8 cellular contexts compared by ENCODE assay signal in the genomic region with DNA sequence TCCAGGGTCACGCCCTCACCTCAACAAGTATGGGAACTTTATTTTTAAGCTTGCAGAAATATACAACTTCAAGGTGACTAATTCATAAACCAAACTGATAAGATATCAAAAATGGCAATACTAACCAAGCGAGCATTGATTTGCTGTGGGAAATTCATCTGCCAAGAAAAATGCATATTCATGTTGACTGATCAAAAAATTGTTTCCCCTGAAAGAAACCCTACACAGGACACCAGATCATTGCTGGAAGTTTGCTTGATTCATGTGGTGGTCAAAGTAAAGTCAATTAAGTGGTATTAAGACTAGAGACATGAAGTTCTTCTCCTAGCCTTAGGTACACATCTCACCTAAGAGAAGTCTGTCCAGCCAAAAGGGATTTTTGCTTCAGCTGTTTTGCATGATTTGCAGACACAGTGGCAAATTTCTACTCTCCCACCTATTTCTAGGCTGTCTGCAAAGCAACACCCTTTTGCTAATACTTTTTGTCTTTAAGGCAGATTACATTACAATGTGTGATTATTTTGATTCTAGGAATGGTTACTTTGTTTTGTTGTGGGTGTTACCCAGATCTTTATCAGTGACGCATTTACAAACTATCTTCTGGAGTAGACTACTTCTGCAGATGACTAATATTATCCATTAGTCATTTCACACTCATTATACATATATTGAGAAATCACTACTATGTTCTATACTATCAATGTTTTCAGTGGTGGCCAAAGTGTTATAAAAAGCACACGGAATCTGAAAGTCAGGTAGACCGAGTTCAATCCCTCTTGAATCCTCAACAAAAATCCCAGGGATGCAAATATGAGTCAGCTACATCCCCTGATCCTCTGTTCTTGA. TPM values are rescaled to one million over a fixed set of nuclear protein-coding genes. Genes with fewer than 3 reads are reported as not detected.
DNase-seq lines count a peak whose midpoint lies in the region; ATAC-seq and TF ChIP-seq lines count a peak whose summit lies in the region.

No MANE protein-coding gene starts in this region.

- ATAC-seq in GM19324 (IDR thresholded peaks at IDR 0.05; ENCODE audit: low FRiP score, unreplicated experiment) = peak; percentile 65
- peak; percentile 90 for ATAC-seq in HG03175 (IDR thresholded peaks at IDR 0.05; ENCODE audit: unreplicated experiment)
- ATAC-seq in natural killer cell = peak; percentile 83 to 87 (median 85)

- H3K27me3 Mint-ChIP-seq in activated T-helper 1 cell treated with anti-CD3 and anti-CD28 coated beads, Interleukin-12 subunit alpha, Interleukin-12 subunit beta, Interleukin-2, Interleukin-4 antibody, amounts not matched to agents 30 ng/mL and 10 ng/mL and 1 ng/mL, durations not matched to agents 14 hours and 24 hours and 36 hours (ENCODE audit: insufficient read depth) = no peaks in the 10 kb centered on the region
- no peaks in the 10 kb centered on the region for H3K27me3 Mint-ChIP-seq in natural killer cell (ENCODE audit: low read depth in 2 of 2)

- H3K4me3 Mint-ChIP-seq in activated T-helper 1 cell treated with anti-CD3 and anti-CD28 coated beads, Interleukin-12 subunit alpha, Interleukin-12 subunit beta, Interleukin-2, Interleukin-4 antibody, amounts not matched to agents 30 ng/mL and 10 ng/mL and 1 ng/mL, durations not matched to agents 14 hours and 24 hours and 36 hours = peak overlapping the region; percentile 86
- H3K4me3 Mint-ChIP-seq in natural killer cell = peak overlapping the region; percentile 82

- peaks cover 34% of the 10 kb centered on the region for H3K9me3 Mint-ChIP-seq in activated T-helper 1 cell treated with anti-CD3 and anti-CD28 coated beads, Interleukin-12 subunit alpha, Interleukin-12 subunit beta, Interleukin-2, Interleukin-4 antibody, amounts not matched to agents 30 ng/mL and 10 ng/mL and 1 ng/mL, durations not matched to agents 14 hours and 24 hours and 36 hours
- H3K9me3 Mint-ChIP-seq in natural killer cell = peaks cover 3 to 4% of the 10 kb centered on the region in 2 donors

- CTCF ChIA-PET in HEK293T (lab: Yijun Ruan, JAX) = no interaction called here

- H3K27ac Mint-ChIP-seq in activated T-helper 1 cell treated with anti-CD3 and anti-CD28 coated beads, Interleukin-12 subunit alpha, Interleukin-12 subunit beta, Interleukin-2, Interleukin-4 antibody, amounts not matched to agents 30 ng/mL and 10 ng/mL and 1 ng/mL, durations not matched to agents 14 hours and 24 hours and 36 hours = peak overlapping the region; percentile 99
- peak overlapping the region; percentile 93 to 95 for H3K27ac Mint-ChIP-seq in natural killer cell

- intact Hi-C loops in activated T-helper 1 cell treated with anti-CD3 and anti-CD28 coated beads, Interleukin-12 subunit alpha, Interleukin-12 subunit beta, Interleukin-2, Interleukin-4 antibody, amounts not matched to agents 30 ng/mL and 10 ng/mL and 1 ng/mL, durations not matched to agents 14 hours and 24 hours and 36 hours (cut with micrococcal nuclease) = loop anchor here (1.0 kb wide), 8 partner anchors 9 to 205 kb away; partner anchors contain the start of gene SAMSN1
- intact Hi-C loops in natural killer cell (cut with micrococcal nuclease) = loop anchor here (1.0 to 10.0 kb wide), 5 partner anchors 9 to 1201 kb away; partner anchors contain the start of genes HSPA13 and SAMSN1

- POLR2A ChIA-PET in HEK293T (lab: Yijun Ruan, JAX) = no interaction called here

- DNase-seq in CD1c-positive myeloid dendritic cell (ENCODE audit: extremely low spot score) (peak; percentile 86), natural killer cell (no peak), HEK293T (ENCODE audit: extremely low spot score) (no peak), NCI-H2171 treated with DMSO at 0.1 percent for 48 hours (lab: John Stamatoyannopoulos, UW) (no peak), SKM-1 (lab: John Stamatoyannopoulos, UW; ENCODE audit: unreplicated experiment) (no peak)
- peak; percentile 22 for DNase-seq in activated T-helper 1 cell treated with anti-CD3 and anti-CD28 coated beads, Interleukin-12 subunit alpha, Interleukin-12 subunit beta, Interleukin-2, Interleukin-4 antibody, amounts not matched to agents 30 ng/mL and 10 ng/mL and 1 ng/mL, durations not matched to agents 14 hours and 24 hours and 36 hours (ENCODE audit: low spot score)

- H3K36me3 Mint-ChIP-seq in activated T-helper 1 cell treated with anti-CD3 and anti-CD28 coated beads, Interleukin-12 subunit alpha, Interleukin-12 subunit beta, Interleukin-2, Interleukin-4 antibody, amounts not matched to agents 30 ng/mL and 10 ng/mL and 1 ng/mL, durations not matched to agents 14 hours and 24 hours and 36 hours (ENCODE audit: low read depth) = peaks cover 60% of the 10 kb centered on the region
- no peaks in the 10 kb centered on the region for H3K36me3 Mint-ChIP-seq in natural killer cell

- no peak for TF ChIP-seq CTCF in natural killer cell (IDR thresholded peaks at IDR 0.05)

- H3K4me1 Mint-ChIP-seq in activated T-helper 1 cell treated with anti-CD3 and anti-CD28 coated beads, Interleukin-12 subunit alpha, Interleukin-12 subunit beta, Interleukin-2, Interleukin-4 antibody, amounts not matched to agents 30 ng/mL and 10 ng/mL and 1 ng/mL, durations not matched to agents 14 hours and 24 hours and 36 hours (ENCODE audit: low read depth) = peaks cover 79% of the 10 kb centered on the region
- peaks cover 36 to 60% of the 10 kb centered on the region in 2 donors for H3K4me1 Mint-ChIP-seq in natural killer cell

TF ChIP-seq in HEK293T, 16 proteins besides CTCF, POLR2A, EP300 and RAD21:
- TF ChIP-seq ARNT (IDR thresholded peaks at IDR 0.05) (no peak), FOXM1 (IDR thresholded peaks at IDR 0.05; ENCODE audit: borderline replicate concordance) (no peak), CTBP1 (IDR thresholded peaks at IDR 0.05; ENCODE audit: borderline replicate concordance) (no peak), L3MBTL2 (conservative IDR thresholded peaks at IDR 0.05) (no peak), PKNOX1 (IDR thresholded peaks at IDR 0.05) (no peak), ELF4 (IDR thresholded peaks at IDR 0.05) (no peak), FOXA1 (IDR thresholded peaks at IDR 0.05) (no peak), SP1 (IDR thresholded peaks at IDR 0.05) (no peak), BHLHE40 (IDR thresholded peaks at IDR 0.05; ENCODE audit: borderline replicate concordance) (no peak), TARDBP (IDR thresholded peaks at IDR 0.05) (no peak), FOXK2 (IDR thresholded peaks at IDR 0.05) (no peak), NFRKB (IDR thresholded peaks at IDR 0.05) (no peak), LEF1 (IDR thresholded peaks at IDR 0.05; ENCODE audit: borderline replicate concordance) (no peak), SUZ12 (IDR thresholded peaks at IDR 0.05) (no peak), ZNF384 (IDR thresholded peaks at IDR 0.05) (no peak), HDGF (IDR thresholded peaks at IDR 0.05; ENCODE audit: borderline replicate concordance) (no peak)

RNA-seq across cellular contexts. Expression of gene SAMSN1, which starts 12.3 kb away (rescaled TPM):
- total RNA-seq in activated T-helper 1 cell treated with anti-CD3 and anti-CD28 coated beads, Interleukin-12 subunit alpha, Interleukin-12 subunit beta, Interleukin-2, Interleukin-4 antibody, amounts not matched to agents 30 ng/mL and 10 ng/mL and 1 ng/mL, durations not matched to agents 14 hours and 24 hours and 36 hours = 115 and 119 TPM in 2 replicates
- 100 to 1,000 TPM in 1 of 3 donors, 10 to 100 TPM in 2; 17.7 to 101 (median 18.2) TPM for total RNA-seq in natural killer cell

Comparison
In these comparisons a context has a peak if more than half of its experiments do, and no peak if none do; other contexts are left out.
1. DNase-seq: peak in CD1c-positive myeloid dendritic cell (single experiment) and activated T-helper 1 cell treated with anti-CD3 and anti-CD28 coated beads, Interleukin-12 subunit alpha, Interleukin-12 subunit beta, Interleukin-2, Interleukin-4 antibody, amounts not matched to agents 30 ng/mL and 10 ng/mL and 1 ng/mL, durations not matched to agents 14 hours and 24 hours and 36 hours (single experiment); none in natural killer cell (single experiment), HEK293T (single experiment), NCI-H2171 treated with DMSO at 0.1 percent for 48 hours (single experiment) and SKM-1 (single experiment).
2. Peak in every context shown above with its lines, with median percentiles within 50 percentile points of each other: ATAC-seq.